ENCODE assay signal across 30 cellular contexts in genomic region chr16:88880226-88881051, GRCh38. TPM values are rescaled to one million over a fixed set of nuclear protein-coding genes. Genes with fewer than 3 reads are reported as not detected.
DNase-seq lines count a peak whose midpoint lies in the region; ATAC-seq and TF ChIP-seq lines count a peak whose summit lies in the region.
"Had no signal": no experiment of that assay in that cellular context is flagged by ENCODE, and none has a peak within 500 bp of the region (broad histone marks: within the 10 kb centered on the region; RNA-seq: fewer than 3 reads in every experiment).

No MANE protein-coding gene starts in this region.

- peak overlapping the region in 3 of 11 experiments; percentile 33 to 46 (median 44); a peak in 4 of 22 replicates for H3K9ac ChIP-seq in BLaER1 treated with 17β-estradiol and CSF1 and Interleukin-3, amounts not matched to agents 10 nM and 100 nM
- H3K9ac ChIP-seq in neuronal stem cell (ENCODE audit: low read depth, low read length, poor library complexity): peak overlapping the region; percentile 72

- no peak for TF ChIP-seq POLR2A in spleen (IDR thresholded peaks at IDR 0.05)

- peak overlapping the region; percentile 83 for H3K23ac ChIP-seq in neuronal stem cell (ENCODE audit: low read depth, low read length, poor library complexity)

- peak overlapping the region; percentile 98 for H3K14ac ChIP-seq in neuronal stem cell (ENCODE audit: low read length)

- peaks cover 0 to 73% (median 13%) of the 10 kb centered on the region in 11 experiments; a peak in 13 of 22 replicates for H4K20me1 ChIP-seq in BLaER1 treated with 17β-estradiol and CSF1 and Interleukin-3, amounts not matched to agents 10 nM and 100 nM

- no peak overlapping the region for H3K4me3 ChIP-seq in BLaER1 treated with 17β-estradiol and CSF1 and Interleukin-3, amounts not matched to agents 10 nM and 100 nM
- H3K4me3 ChIP-seq in neuronal stem cell (ENCODE audit: low read length in 2 of 2): no peak overlapping the region
- no peak overlapping the region for H3K4me3 ChIP-seq in spleen
- H3K4me3 ChIP-seq: dorsolateral prefrontal cortex, lower lobe of right lung, tibial nerve had no signal

- no peaks in the 10 kb centered on the region for H3K9me3 Mint-ChIP-seq in activated B cell treated with CpG ODN at 0.5 μM for 24 hours
- no peaks in the 10 kb centered on the region for H3K9me3 Mint-ChIP-seq in activated T-cell treated with anti-CD3 and anti-CD28 coated beads, Interleukin-2, amount 50 U/mL, for 72 hours
- H3K9me3 Mint-ChIP-seq: activated CD8-positive, alpha-beta T cell treated with anti-CD3 and anti-CD28 coated beads for 36 hours; neural crest cell; T-helper 1 cell treated with Interleukin-12 subunit alpha and Interleukin-12 subunit beta and Interleukin-4 antibody, amounts not matched to agents 30 μg/mL and 1 μg/mL, for 36 hours had no signal

- CTCF ChIA-PET in activated B cell treated with CpG ODN at 0.5 μM for 24 hours (lab: Charles Lee): no interaction called here

- peak overlapping the region; percentile 11 for H3K27ac Mint-ChIP-seq in activated B cell treated with CpG ODN at 0.5 μM for 24 hours
- no peak overlapping the region for H3K27ac Mint-ChIP-seq in activated T-cell treated with anti-CD3 and anti-CD28 coated beads, Interleukin-2, amount 50 U/mL, for 72 hours
- H3K27ac Mint-ChIP-seq: activated CD8-positive, alpha-beta T cell treated with anti-CD3 and anti-CD28 coated beads for 36 hours; activated naive CD8-positive, alpha-beta T cell treated with anti-CD3 and anti-CD28 coated beads, Interleukin-2, amount 10 ng/mL, durations not matched to agents 7 days and 5 days; B cell; T-helper 1 cell treated with Interleukin-12 subunit alpha and Interleukin-12 subunit beta and Interleukin-4 antibody, amounts not matched to agents 30 μg/mL and 1 μg/mL, for 36 hours had no signal

- no peaks in the 10 kb centered on the region for H3K27me3 ChIP-seq in BLaER1 treated with 17β-estradiol and CSF1 and Interleukin-3, amounts not matched to agents 10 nM and 100 nM
- H3K27me3 ChIP-seq in neuronal stem cell (ENCODE audit: control insufficient read depth in 3 of 3, insufficient read depth in 3 of 3, low read depth in 1 of 3, low read length in 3 of 3): peaks cover 0 to 30% (median 13%) of the 10 kb centered on the region in 3 experiments
- no peaks in the 10 kb centered on the region for H3K27me3 ChIP-seq in spleen (replicated peaks in 1 of 7)

- peak overlapping the region; percentile 98 for H2AK5ac ChIP-seq in neuronal stem cell (ENCODE audit: low read depth, low read length)

- H3K36me3 Mint-ChIP-seq in activated B cell treated with CpG ODN at 0.5 μM for 24 hours (ENCODE audit: low read depth): peaks cover 72% of the 10 kb centered on the region
- no peaks in the 10 kb centered on the region for H3K36me3 Mint-ChIP-seq in activated T-cell treated with anti-CD3 and anti-CD28 coated beads, Interleukin-2, amount 50 U/mL, for 72 hours (ENCODE audit: insufficient read depth in 2 of 2)
- H3K36me3 Mint-ChIP-seq: activated naive CD8-positive, alpha-beta T cell treated with anti-CD3 and anti-CD28 coated beads, Interleukin-2, amount 10 ng/mL, durations not matched to agents 7 days and 5 days had no signal

- H3K4me2 ChIP-seq in BLaER1 treated with 17β-estradiol and CSF1 and Interleukin-3, amounts not matched to agents 10 nM and 100 nM: peak overlapping the region in 8 of 11 experiments; percentile 10 to 45 (median 40); a peak in 13 of 22 replicates
- H3K4me2 ChIP-seq in neuronal stem cell (ENCODE audit: insufficient read depth, low read length, poor library complexity, severe bottlenecking): peak overlapping the region; percentile 25

- peaks cover 9% of the 10 kb centered on the region for H3K79me1 ChIP-seq in neuronal stem cell (ENCODE audit: low read depth, low read length)

- ATAC-seq in activated B cell treated with CpG ODN at 0.5 μM for 24 hours (ENCODE audit: low read depth) (no peak), left colon (peak; percentile 22), GM18519 (IDR thresholded peaks at IDR 0.05; ENCODE audit: low FRiP score, unreplicated experiment) (no peak), HG03108 (IDR thresholded peaks at IDR 0.05; ENCODE audit: unreplicated experiment) (no peak)
- ATAC-seq in activated T-cell treated with anti-CD3 and anti-CD28 coated beads, Interleukin-2, amount 50 U/mL, for 72 hours (replicated peaks in 1 of 2): no peak
- ATAC-seq: activated CD8-positive, alpha-beta T cell treated with anti-CD3 and anti-CD28 coated beads for 36 hours; HCT116; lower lobe of right lung; sciatic nerve had no signal

- peaks cover 9 to 96% (median 66%) of the 10 kb centered on the region in 11 experiments; a peak in 21 of 22 replicates for H3K36me3 ChIP-seq in BLaER1 treated with 17β-estradiol and CSF1 and Interleukin-3, amounts not matched to agents 10 nM and 100 nM
- H3K36me3 ChIP-seq in neuronal stem cell (replicated peaks in 1 of 2; ENCODE audit: control insufficient read depth in 2 of 2, insufficient read depth in 2 of 2, low read length in 2 of 2): no peaks in the 10 kb centered on the region
- peaks cover 0 to 100% (median 82%) of the 10 kb centered on the region in 6 donors for H3K36me3 ChIP-seq in spleen

- H3K4me3 Mint-ChIP-seq in activated B cell treated with CpG ODN at 0.5 μM for 24 hours: no peak overlapping the region
- no peak overlapping the region for H3K4me3 Mint-ChIP-seq in activated T-cell treated with anti-CD3 and anti-CD28 coated beads, Interleukin-2, amount 50 U/mL, for 72 hours
- H3K4me3 Mint-ChIP-seq: activated CD8-positive, alpha-beta T cell treated with anti-CD3 and anti-CD28 coated beads for 36 hours; activated naive CD8-positive, alpha-beta T cell treated with anti-CD3 and anti-CD28 coated beads, Interleukin-2, amount 10 ng/mL, durations not matched to agents 7 days and 5 days; B cell; neural crest cell; T-helper 1 cell treated with Interleukin-12 subunit alpha and Interleukin-12 subunit beta and Interleukin-4 antibody, amounts not matched to agents 30 μg/mL and 1 μg/mL, for 36 hours had no signal

- peak overlapping the region; percentile 93 for H2BK15ac ChIP-seq in neuronal stem cell (ENCODE audit: low read length)

- peak overlapping the region; percentile 13 for H2BK5ac ChIP-seq in neuronal stem cell (ENCODE audit: low read length)

- H4K8ac ChIP-seq in neuronal stem cell (ENCODE audit: low read depth, low read length): peak overlapping the region; percentile 97

- TF ChIP-seq CTCF in activated B cell treated with CpG ODN at 0.5 μM for 24 hours (IDR thresholded peaks at IDR 0.05) (no peak), spleen (IDR thresholded peaks at IDR 0.05 in 8 of 11, conservative IDR thresholded peaks at IDR 0.05 in 3 of 11) (no peak)

- H3K18ac ChIP-seq in neuronal stem cell (ENCODE audit: low read length): peak overlapping the region; percentile 98

- no peak overlapping the region for H2BK120ac ChIP-seq in neuronal stem cell (ENCODE audit: low read depth, low read length)

- no peaks in the 10 kb centered on the region for H3K27me3 Mint-ChIP-seq in activated B cell treated with CpG ODN at 0.5 μM for 24 hours
- H3K27me3 Mint-ChIP-seq in activated T-cell treated with anti-CD3 and anti-CD28 coated beads, Interleukin-2, amount 50 U/mL, for 72 hours (ENCODE audit: low read depth): no peaks in the 10 kb centered on the region
- H3K27me3 Mint-ChIP-seq: activated CD8-positive, alpha-beta T cell treated with anti-CD3 and anti-CD28 coated beads for 36 hours; activated naive CD8-positive, alpha-beta T cell treated with anti-CD3 and anti-CD28 coated beads, Interleukin-2, amount 10 ng/mL, durations not matched to agents 7 days and 5 days; B cell had no signal

- peaks cover 7% of the 10 kb centered on the region for H3K4me1 Mint-ChIP-seq in activated B cell treated with CpG ODN at 0.5 μM for 24 hours
- no peaks in the 10 kb centered on the region for H3K4me1 Mint-ChIP-seq in activated T-cell treated with anti-CD3 and anti-CD28 coated beads, Interleukin-2, amount 50 U/mL, for 72 hours (ENCODE audit: low read depth)
- H3K4me1 Mint-ChIP-seq: activated naive CD8-positive, alpha-beta T cell treated with anti-CD3 and anti-CD28 coated beads, Interleukin-2, amount 10 ng/mL, durations not matched to agents 7 days and 5 days; neural crest cell had no signal

- peak overlapping the region in 3 of 11 experiments; percentile 21 to 28 (median 28); a peak in 4 of 22 replicates for H3K27ac ChIP-seq in BLaER1 treated with 17β-estradiol and CSF1 and Interleukin-3, amounts not matched to agents 10 nM and 100 nM
- H3K27ac ChIP-seq in neuronal stem cell (replicated peaks; ENCODE audit: low read length) (no peak overlapping the region), spleen (no peak overlapping the region)
- H3K27ac ChIP-seq: lower lobe of right lung, RWPE1, tibial nerve had no signal

- peak overlapping the region; percentile 97 for H3K4ac ChIP-seq in neuronal stem cell (ENCODE audit: low read length)

- H2BK12ac ChIP-seq in neuronal stem cell (ENCODE audit: low read length): peak overlapping the region; percentile 84

- no peaks in the 10 kb centered on the region for H3K9me3 ChIP-seq in BLaER1 treated with 17β-estradiol and CSF1 and Interleukin-3, amounts not matched to agents 10 nM and 100 nM (replicated peaks in 1 of 11)
- peaks cover 0 to 4% of the 10 kb centered on the region in 2 donors for H3K9me3 ChIP-seq in neuronal stem cell (replicated peaks in 1 of 2; ENCODE audit: control insufficient read depth in 2 of 2, insufficient read depth in 1 of 2, low read depth in 1 of 2, low read length in 2 of 2)
- H3K9me3 ChIP-seq in spleen: no peaks in the 10 kb centered on the region
- H3K9me3 ChIP-seq: lower lobe of right lung, tibial nerve had no signal

- H3K4me1 ChIP-seq in BLaER1 treated with 17β-estradiol and CSF1 and Interleukin-3, amounts not matched to agents 10 nM and 100 nM: peaks cover 12 to 76% (median 59%) of the 10 kb centered on the region in 10 experiments
- H3K4me1 ChIP-seq in neuronal stem cell (ENCODE audit: control insufficient read depth in 2 of 2, insufficient read depth in 1 of 2, low read depth in 1 of 2, low read length in 2 of 2) (peaks cover 16 to 19% of the 10 kb centered on the region in 2 donors), spleen (peaks cover 0 to 16% (median 11%) of the 10 kb centered on the region in 6 donors)

- H4K91ac ChIP-seq in neuronal stem cell (ENCODE audit: low read depth, low read length, poor library complexity): peak overlapping the region; percentile 94

- no peak for DNase-seq in activated B cell treated with CpG ODN at 0.5 μM for 24 hours
- DNase-seq in left colon: no peak
- no peak for DNase-seq in neuronal stem cell (ENCODE audit: low spot score)
- DNase-seq in spleen: no peak
- DNase-seq in activated T-cell treated with anti-CD3 and anti-CD28 coated beads, Interleukin-2, amount 50 U/mL, for 72 hours: no peak
- DNase-seq: activated CD8-positive, alpha-beta T cell treated with anti-CD3 and anti-CD28 coated beads for 36 hours; activated naive CD8-positive, alpha-beta T cell treated with anti-CD3 and anti-CD28 coated beads, Interleukin-2, amount 10 ng/mL, durations not matched to agents 7 days and 5 days; dorsolateral prefrontal cortex; islet precursor cell; lower lobe of right lung; MV-4-11; posterior cingulate gyrus; stimulated activated CD4-positive, alpha-beta T cell treated with anti-CD3 and anti-CD28 coated beads, Interleukin-15, amount 100 ng/mL, for 24 hours; stimulated activated naive CD4-positive, alpha-beta T cell treated with Interleukin-2 at 50 U/mL for 16 hours had no signal

- intact Hi-C loops in activated B cell treated with CpG ODN at 0.5 μM for 24 hours (cut with micrococcal nuclease) (no loop called here), left colon (cut with DNase I, micrococcal nuclease) (no loop called here), spleen (cut with DNase I; ENCODE audit: low total_unique reads) (no loop called here)

- no CpG with 5 or more reads among the region's 39 CpGs for WGBS in neuronal stem cell (ENCODE audit: extremely low coverage in 2 of 2, insufficient read length in 2 of 2, insufficient replicate concordance in 1 of 2), 2 donors
- 81 to 93% (median 88%) methylated on average over 24 to 39 of the region's 39 CpGs for whole genome bisulfite sequencing in spleen, 5 donors

- peak overlapping the region; percentile 29 for H2AFZ ChIP-seq in neuronal stem cell (ENCODE audit: low read length)

- POLR2A ChIA-PET in activated B cell treated with CpG ODN at 0.5 μM for 24 hours (lab: Charles Lee): no interaction called here

RNA-seq across cellular contexts. Expression of gene PABPN1L, which starts 14.0 kb away (rescaled TPM):
- total RNA-seq in activated B cell treated with CpG ODN at 0.5 μM for 24 hours (0.44 and 0.67 TPM in 2 replicates), left colon (not detected), spleen (1 to 10 TPM in 1 of 7 donors, under 1 TPM in 2, not detected in 4; 0.72 to 1.3 (median 0.85) TPM)
- polyA plus RNA-seq in neuronal stem cell (2013, experiment 1 of 2): not detected
- polyA plus RNA-seq in neuronal stem cell (2013, experiment 2 of 2): not detected
- under 1 TPM; 0.26 to 0.67 (median 0.29) TPM for polyA plus RNA-seq in spleen
- total RNA-seq in activated T-cell treated with anti-CD3 and anti-CD28 coated beads, Interleukin-2, amount 50 U/mL, for 72 hours: not detected
- total RNA-seq: A673; activated CD8-positive, alpha-beta T cell treated with anti-CD3 and anti-CD28 coated beads for 36 hours; activated naive CD8-positive, alpha-beta T cell treated with anti-CD3 and anti-CD28 coated beads, Interleukin-2, amount 10 ng/mL, durations not matched to agents 7 days and 5 days; astrocyte; G401; glomerular endothelial cell; lower lobe of right lung; NCI-H460; neural crest cell; sciatic nerve; SK-MEL-5; tibial nerve had no signal

RNA-seq across cellular contexts. Expression of gene TRAPPC2L, which starts 23.5 kb away (rescaled TPM):
- total RNA-seq in activated B cell treated with CpG ODN at 0.5 μM for 24 hours (38.7 and 54.8 TPM in 2 replicates), left colon (10 to 100 TPM; 37.0 to 44.4 TPM), spleen (10 to 100 TPM; 28.9 to 44.1 (median 38.6) TPM)
- 57.0 TPM for polyA plus RNA-seq in neuronal stem cell (2013, experiment 1 of 2)
- polyA plus RNA-seq in neuronal stem cell (2013, experiment 2 of 2): 58.2 TPM
- polyA plus RNA-seq in spleen: 10 to 100 TPM; 55.0 to 87.5 (median 74.2) TPM
- 10 to 100 TPM; 32.0 to 35.2 TPM for total RNA-seq in activated T-cell treated with anti-CD3 and anti-CD28 coated beads, Interleukin-2, amount 50 U/mL, for 72 hours

RNA-seq across cellular contexts. Expression of gene GALNS, which starts 23.7 kb away (rescaled TPM):
- total RNA-seq in activated B cell treated with CpG ODN at 0.5 μM for 24 hours: 39.9 and 48.3 TPM in 2 replicates
- total RNA-seq in left colon: 10 to 100 TPM; 39.1 to 43.5 TPM
- polyA plus RNA-seq in neuronal stem cell (2013, experiment 1 of 2): 9.6 TPM
- 9.1 TPM for polyA plus RNA-seq in neuronal stem cell (2013, experiment 2 of 2)
- total RNA-seq in spleen: 10 to 100 TPM; 37.6 to 71.6 (median 53.4) TPM
- 10 to 100 TPM in 2 of 3 donors, 1 to 10 TPM in 1; 9.7 to 19.5 (median 11.1) TPM for polyA plus RNA-seq in spleen
- total RNA-seq in activated T-cell treated with anti-CD3 and anti-CD28 coated beads, Interleukin-2, amount 50 U/mL, for 72 hours: 10 to 100 TPM; 26.1 to 31.7 TPM
